13 cellular contexts compared by ENCODE assay signal in genomic region chr5:66959668-66960067, GRCh38.
DNase-seq lines count a peak whose midpoint lies in the region; ATAC-seq and TF ChIP-seq lines count a peak whose summit lies in the region.
"Had no signal": no experiment of that assay in that cellular context is flagged by ENCODE, and none has a peak within 500 bp of the region (broad histone marks: within the 10 kb centered on the region; RNA-seq: fewer than 3 reads in every experiment).

No MANE protein-coding gene starts in this region.

- H2BK120ac ChIP-seq in trophoblast cell (ENCODE audit: insufficient read depth, low read length, poor library complexity): no peak overlapping the region

- H3K4me1 Mint-ChIP-seq in activated CD8-positive, alpha-beta T cell treated with anti-CD3 and anti-CD28 coated beads, Interleukin-2, amount 10 ng/mL, durations not matched to agents 7 days and 5 days (ENCODE audit: low read depth): no peaks in the 10 kb centered on the region
- H3K4me1 Mint-ChIP-seq: natural killer cell; stimulated activated naive B cell treated with anti-CD40 and anti-IgM and Interleukin-4, amounts not matched to agents 10 μg/mL and 1 μg/mL and 100 μg/mL, for 72 hours had no signal

- H3K4me3 Mint-ChIP-seq in activated CD8-positive, alpha-beta T cell treated with anti-CD3 and anti-CD28 coated beads, Interleukin-2, amount 10 ng/mL, durations not matched to agents 7 days and 5 days: no peak overlapping the region
- H3K4me3 Mint-ChIP-seq: dendritic cell treated with granulocyte-macrophage colony-stimulating factor and Interleukin-4, amounts not matched to agents 40 ng/mL and 50 ng/mL, for 4 days; natural killer cell; stimulated activated naive B cell treated with anti-CD40 and anti-IgM and Interleukin-4, amounts not matched to agents 10 μg/mL and 1 μg/mL and 100 μg/mL, for 72 hours had no signal

- H3K4me1 ChIP-seq in RWPE2 (ENCODE audit: insufficient read depth, poor library complexity, severe bottlenecking) (peaks cover 26% of the 10 kb centered on the region), gastroesophageal sphincter (peaks cover 0 to 28% (median 12%) of the 10 kb centered on the region in 3 donors), trophoblast cell (ENCODE audit: control insufficient read depth in 1 of 2, insufficient read depth in 2 of 2, low read length in 2 of 2) (peaks cover 3 to 4% of the 10 kb centered on the region in 2 experiments)

- H2BK5ac ChIP-seq in trophoblast cell (ENCODE audit: low read depth, low read length, poor library complexity): no peak overlapping the region

- H3K18ac ChIP-seq in trophoblast cell (ENCODE audit: low read length): no peak overlapping the region

- H3K27ac Mint-ChIP-seq in activated CD8-positive, alpha-beta T cell treated with anti-CD3 and anti-CD28 coated beads, Interleukin-2, amount 10 ng/mL, durations not matched to agents 7 days and 5 days: no peak overlapping the region
- H3K27ac Mint-ChIP-seq: dendritic cell treated with granulocyte-macrophage colony-stimulating factor and Interleukin-4, amounts not matched to agents 40 ng/mL and 50 ng/mL, for 4 days; natural killer cell; stimulated activated naive B cell treated with anti-CD40 and anti-IgM and Interleukin-4, amounts not matched to agents 10 μg/mL and 1 μg/mL and 100 μg/mL, for 72 hours had no signal

- H3K9ac ChIP-seq in trophoblast cell (ENCODE audit: low read length): no peak overlapping the region

- H3K4me3 ChIP-seq in RWPE2 (ENCODE audit: severe bottlenecking) (no peak overlapping the region), gastroesophageal sphincter (peak overlapping the region in 1 of 2 donors; percentile 47), trophoblast cell (ENCODE audit: low read depth, low read length) (no peak overlapping the region)

- TF ChIP-seq EP300 in gastroesophageal sphincter (IDR thresholded peaks at IDR 0.05): no peak

- H3K27ac ChIP-seq in RWPE2 (ENCODE audit: poor library complexity, severe bottlenecking) (peak overlapping the region; percentile 49), gastroesophageal sphincter (peak overlapping the region in 3 of 4 donors; percentile 71 to 77 (median 72)), trophoblast cell (ENCODE audit: low read depth, low read length) (peak overlapping the region; percentile 7)

- H3K4ac ChIP-seq in trophoblast cell (ENCODE audit: low read depth, low read length): no peak overlapping the region

- no peak overlapping the region for H2AK5ac ChIP-seq in trophoblast cell (ENCODE audit: low read length)

- no peak overlapping the region for H4K91ac ChIP-seq in trophoblast cell (ENCODE audit: low read depth, low read length)

- H3K14ac ChIP-seq in trophoblast cell (ENCODE audit: low read length): no peak overlapping the region

- no peaks in the 10 kb centered on the region for H3K9me3 ChIP-seq in RWPE2 (ENCODE audit: severe bottlenecking)
- H3K9me3 ChIP-seq in gastroesophageal sphincter: no peaks in the 10 kb centered on the region
- H3K9me3 ChIP-seq in trophoblast cell (ENCODE audit: insufficient read depth, low read depth, low read length): no peaks in the 10 kb centered on the region

- H3K79me2 ChIP-seq in trophoblast cell (ENCODE audit: control insufficient read depth, insufficient read depth, low read length, poor library complexity): no peaks in the 10 kb centered on the region

- H3K79me1 ChIP-seq in trophoblast cell (ENCODE audit: low read length): peaks cover 5% of the 10 kb centered on the region

- no peaks in the 10 kb centered on the region for H3K9me3 Mint-ChIP-seq in activated CD8-positive, alpha-beta T cell treated with anti-CD3 and anti-CD28 coated beads, Interleukin-2, amount 10 ng/mL, durations not matched to agents 7 days and 5 days (ENCODE audit: insufficient read depth)
- H3K9me3 Mint-ChIP-seq: dendritic cell treated with granulocyte-macrophage colony-stimulating factor and Interleukin-4, amounts not matched to agents 40 ng/mL and 50 ng/mL, for 4 days; natural killer cell; stimulated activated naive B cell treated with anti-CD40 and anti-IgM and Interleukin-4, amounts not matched to agents 10 μg/mL and 1 μg/mL and 100 μg/mL, for 72 hours had no signal

- CTCF ChIA-PET in activated CD8-positive, alpha-beta T cell treated with anti-CD3 and anti-CD28 coated beads, Interleukin-2, amount 10 ng/mL, durations not matched to agents 7 days and 5 days (lab: Charles Lee): no interaction called here

- no peak overlapping the region for H4K12ac ChIP-seq in trophoblast cell (ENCODE audit: low read depth, low read length)

- H4K8ac ChIP-seq in trophoblast cell (ENCODE audit: low read depth, low read length): no peak overlapping the region

- 10 to 31% methylated on average over 2 of the region's 2 CpGs for WGBS in gastroesophageal sphincter (ENCODE audit: low coverage in 1 of 2), 2 donors
- no CpG with 5 or more reads among the region's 2 CpGs for WGBS in trophoblast cell (ENCODE audit: extremely low coverage, insufficient coverage, insufficient read length)

- peak; percentile 48 for DNase-seq in ELR (ENCODE audit: low read depth)
- DNase-seq in RWPE2 (ENCODE audit: low spot score): no peak
- no peak for DNase-seq in trophoblast cell
- DNase-seq in activated CD8-positive, alpha-beta T cell treated with anti-CD3 and anti-CD28 coated beads, Interleukin-2, amount 10 ng/mL, durations not matched to agents 7 days and 5 days: no peak
- no peak for DNase-seq in DMS 273 treated with DMSO at 0.1 percent for 48 hours (lab: John Stamatoyannopoulos, UW)
- no peak for DNase-seq in NOMO-1 treated with dmso at 0.1 percent for 144 hours (lab: John Stamatoyannopoulos, UW; ENCODE audit: unreplicated experiment)
- DNase-seq: DND-41; natural killer cell; NCI-H526 treated with DMSO at 0.1 percent for 48 hours; stimulated activated naive B cell treated with anti-CD40 and anti-IgM and Interleukin-4, amounts not matched to agents 10 μg/mL and 1 μg/mL and 100 μg/mL, for 72 hours had no signal

- no peak overlapping the region for H2BK12ac ChIP-seq in trophoblast cell (ENCODE audit: low read length)

- peaks cover 7% of the 10 kb centered on the region for H3K27me3 Mint-ChIP-seq in activated CD8-positive, alpha-beta T cell treated with anti-CD3 and anti-CD28 coated beads, Interleukin-2, amount 10 ng/mL, durations not matched to agents 7 days and 5 days (ENCODE audit: low read depth)
- H3K27me3 Mint-ChIP-seq: dendritic cell treated with granulocyte-macrophage colony-stimulating factor and Interleukin-4, amounts not matched to agents 40 ng/mL and 50 ng/mL, for 4 days; stimulated activated naive B cell treated with anti-CD40 and anti-IgM and Interleukin-4, amounts not matched to agents 10 μg/mL and 1 μg/mL and 100 μg/mL, for 72 hours had no signal

- no peak overlapping the region for H2AFZ ChIP-seq in trophoblast cell (ENCODE audit: insufficient read depth, low read length, poor library complexity)

- ATAC-seq in RWPE2 (ENCODE audit: low read depth) (peak; percentile 35), gastroesophageal sphincter (no peak), HG03565 (IDR thresholded peaks at IDR 0.05; ENCODE audit: unreplicated experiment) (no peak)
- ATAC-seq in activated CD8-positive, alpha-beta T cell treated with anti-CD3 and anti-CD28 coated beads, Interleukin-2, amount 10 ng/mL, durations not matched to agents 7 days and 5 days: no peak
- ATAC-seq: natural killer cell; stimulated activated naive B cell treated with anti-CD40 and anti-IgM and Interleukin-4, amounts not matched to agents 10 μg/mL and 1 μg/mL and 100 μg/mL, for 72 hours had no signal

- no peaks in the 10 kb centered on the region for H3K36me3 ChIP-seq in RWPE2 (ENCODE audit: low read depth)
- H3K36me3 ChIP-seq in gastroesophageal sphincter: no peaks in the 10 kb centered on the region
- H3K36me3 ChIP-seq in trophoblast cell (ENCODE audit: control insufficient read depth in 1 of 2, insufficient read depth in 2 of 2, low read length in 2 of 2): no peaks in the 10 kb centered on the region

- TF ChIP-seq CTCF in RWPE2 (IDR thresholded peaks at IDR 0.05; ENCODE audit: poor library complexity, severe bottlenecking): no peak
- TF ChIP-seq CTCF in gastroesophageal sphincter (IDR thresholded peaks at IDR 0.05): no peak

- no peaks in the 10 kb centered on the region for H3K36me3 Mint-ChIP-seq in activated CD8-positive, alpha-beta T cell treated with anti-CD3 and anti-CD28 coated beads, Interleukin-2, amount 10 ng/mL, durations not matched to agents 7 days and 5 days (ENCODE audit: low read depth)
- H3K36me3 Mint-ChIP-seq: natural killer cell; stimulated activated naive B cell treated with anti-CD40 and anti-IgM and Interleukin-4, amounts not matched to agents 10 μg/mL and 1 μg/mL and 100 μg/mL, for 72 hours had no signal

- POLR2A ChIA-PET in activated CD8-positive, alpha-beta T cell treated with anti-CD3 and anti-CD28 coated beads, Interleukin-2, amount 10 ng/mL, durations not matched to agents 7 days and 5 days (lab: Charles Lee): no interaction called here

- H3K23ac ChIP-seq in trophoblast cell (ENCODE audit: low read length): no peak overlapping the region

- H3K4me2 ChIP-seq in trophoblast cell (ENCODE audit: low read length): peak overlapping the region; percentile 19

- no peaks in the 10 kb centered on the region for H3K27me3 ChIP-seq in RWPE2 (ENCODE audit: insufficient read depth, poor library complexity, severe bottlenecking)
- H3K27me3 ChIP-seq in gastroesophageal sphincter: no peaks in the 10 kb centered on the region
- no peaks in the 10 kb centered on the region for H3K27me3 ChIP-seq in trophoblast cell (ENCODE audit: insufficient read depth, low read length)

- no peak for TF ChIP-seq POLR2A in gastroesophageal sphincter (IDR thresholded peaks at IDR 0.05)

Comparison
In these comparisons a context has a peak if more than half of its experiments do, and no peak if none do; other contexts are left out.
1. H3K27ac ChIP-seq: peak in every context shown above with its lines; median percentile 72 in gastroesophageal sphincter; 49 in RWPE2; 7 in trophoblast cell.